In the genomic region with DNA sequence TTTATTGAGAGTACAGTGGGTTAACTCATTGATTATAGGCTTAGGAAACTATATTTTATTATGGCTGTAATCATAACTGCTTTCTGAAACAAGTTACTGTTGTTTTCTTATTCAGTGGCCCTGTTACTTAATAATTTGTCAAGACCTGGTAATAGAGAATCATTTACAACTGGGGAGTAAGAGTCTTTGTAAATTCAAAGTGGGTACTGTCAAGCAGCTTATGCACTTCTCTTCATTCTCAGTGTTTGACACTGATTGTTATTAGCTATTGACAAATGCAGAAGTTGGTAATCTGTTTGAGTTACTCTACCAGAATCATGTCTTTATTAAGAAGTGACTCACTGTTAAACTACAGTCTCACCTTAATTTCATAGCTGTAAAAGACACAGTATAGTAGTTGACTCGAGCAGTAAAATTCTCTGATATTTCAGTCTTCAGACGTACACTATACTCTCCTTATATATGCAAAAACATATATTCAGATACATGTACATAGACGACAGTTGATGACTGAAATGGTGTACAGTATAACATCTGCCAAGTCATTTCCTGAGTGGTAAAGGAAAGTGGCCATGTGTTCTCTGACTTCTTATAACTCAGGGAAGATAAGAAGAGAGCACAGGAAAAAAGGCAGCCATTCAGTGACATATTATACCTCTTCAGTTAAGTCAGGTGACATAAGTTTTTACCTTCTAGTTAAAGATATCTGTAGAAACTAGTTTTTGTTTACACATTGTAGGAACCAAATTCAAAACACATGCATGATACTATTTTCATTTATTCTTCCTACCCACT, we compare ENCODE assay signal across 2 cellular contexts.
TF ChIP-seq lines count a peak whose summit lies in the region.

No MANE protein-coding gene starts in this region.

TF ChIP-seq in IMR-90, 13 proteins besides CTCF, POLR2A, EP300 and RAD21:
- TF ChIP-seq RCOR1 (IDR thresholded peaks at IDR 0.05; ENCODE audit: insufficient replicate concordance, low read length) = no peak
- TF ChIP-seq, protein P1, sequence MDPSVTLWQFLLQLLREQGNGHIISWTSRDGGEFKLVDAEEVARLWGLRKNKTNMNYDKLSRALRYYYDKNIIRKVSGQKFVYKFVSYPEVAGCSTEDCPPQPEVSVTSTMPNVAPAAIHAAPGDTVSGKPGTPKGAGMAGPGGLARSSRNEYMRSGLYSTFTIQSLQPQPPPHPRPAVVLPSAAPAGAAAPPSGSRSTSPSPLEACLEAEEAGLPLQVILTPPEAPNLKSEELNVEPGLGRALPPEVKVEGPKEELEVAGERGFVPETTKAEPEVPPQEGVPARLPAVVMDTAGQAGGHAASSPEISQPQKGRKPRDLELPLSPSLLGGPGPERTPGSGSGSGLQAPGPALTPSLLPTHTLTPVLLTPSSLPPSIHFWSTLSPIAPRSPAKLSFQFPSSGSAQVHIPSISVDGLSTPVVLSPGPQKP (IDR thresholded peaks at IDR 0.05; ENCODE audit: borderline replicate concordance, low read depth, low read length) = no peak
- no peak for TF ChIP-seq MAZ (IDR thresholded peaks at IDR 0.05; ENCODE audit: borderline replicate concordance, low read depth, low read length)
- no peak for TF ChIP-seq BHLHE40 (IDR thresholded peaks at IDR 0.05; ENCODE audit: low read depth, low read length)
- no peak for TF ChIP-seq RFX5 (IDR thresholded peaks at IDR 0.05; ENCODE audit: low read depth, low read length)
- TF ChIP-seq, protein P2, sequence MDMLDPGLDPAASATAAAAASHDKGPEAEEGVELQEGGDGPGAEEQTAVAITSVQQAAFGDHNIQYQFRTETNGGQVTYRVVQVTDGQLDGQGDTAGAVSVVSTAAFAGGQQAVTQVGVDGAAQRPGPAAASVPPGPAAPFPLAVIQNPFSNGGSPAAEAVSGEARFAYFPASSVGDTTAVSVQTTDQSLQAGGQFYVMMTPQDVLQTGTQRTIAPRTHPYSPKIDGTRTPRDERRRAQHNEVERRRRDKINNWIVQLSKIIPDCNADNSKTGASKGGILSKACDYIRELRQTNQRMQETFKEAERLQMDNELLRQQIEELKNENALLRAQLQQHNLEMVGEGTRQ (IDR thresholded peaks at IDR 0.05; ENCODE audit: low read depth, low read length) = no peak
- TF ChIP-seq SMC3 (IDR thresholded peaks at IDR 0.05; ENCODE audit: low read depth, low read length) = no peak
- no peak for TF ChIP-seq CEBPB (IDR thresholded peaks at IDR 0.05; ENCODE audit: low read depth, low read length)
- no peak for TF ChIP-seq FOS (IDR thresholded peaks at IDR 0.05; ENCODE audit: low read depth, low read length)
- TF ChIP-seq MAFK (IDR thresholded peaks at IDR 0.05; ENCODE audit: low read depth, low read length) = no peak
- no peak for TF ChIP-seq NFE2L2 (IDR thresholded peaks at IDR 0.05; ENCODE audit: low read depth, low read length)
- TF ChIP-seq CHD1 (IDR thresholded peaks at IDR 0.05; ENCODE audit: low read depth, low read length) = no peak
- no peak for TF ChIP-seq MXI1 (IDR thresholded peaks at IDR 0.05; ENCODE audit: borderline replicate concordance, low read depth, low read length)

TF ChIP-seq in K562, 482 proteins besides CTCF, POLR2A, EP300 and RAD21 (continues in another document):
- TF ChIP-seq, protein P3, sequence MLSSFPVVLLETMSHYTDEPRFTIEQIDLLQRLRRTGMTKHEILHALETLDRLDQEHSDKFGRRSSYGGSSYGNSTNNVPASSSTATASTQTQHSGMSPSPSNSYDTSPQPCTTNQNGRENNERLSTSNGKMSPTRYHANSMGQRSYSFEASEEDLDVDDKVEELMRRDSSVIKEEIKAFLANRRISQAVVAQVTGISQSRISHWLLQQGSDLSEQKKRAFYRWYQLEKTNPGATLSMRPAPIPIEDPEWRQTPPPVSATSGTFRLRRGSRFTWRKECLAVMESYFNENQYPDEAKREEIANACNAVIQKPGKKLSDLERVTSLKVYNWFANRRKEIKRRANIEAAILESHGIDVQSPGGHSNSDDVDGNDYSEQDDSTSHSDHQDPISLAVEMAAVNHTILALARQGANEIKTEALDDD (IDR thresholded peaks at IDR 0.05) = peak; percentile 90
- TF ChIP-seq THRAP3 (IDR thresholded peaks at IDR 0.05; ENCODE audit: borderline replicate concordance) (no peak), SMARCA4 (IDR thresholded peaks at IDR 0.05) (peak; percentile 78), CEBPG (CRISPR knock-in tag; IDR thresholded peaks at IDR 0.05) (no peak), CEBPG (tag; conservative IDR thresholded peaks at IDR 0.05 in 1 of 2, IDR thresholded peaks at IDR 0.05 in 1 of 2) (no peak), ZNF445 (CRISPR knock-in tag; IDR thresholded peaks at IDR 0.05; ENCODE audit: low read depth) (no peak), ZC3H4 (CRISPR knock-in tag; IDR thresholded peaks at IDR 0.05; ENCODE audit: borderline replicate concordance) (no peak), FOXM1 (IDR thresholded peaks at IDR 0.05; ENCODE audit: low read depth) (peak; percentile 60), FOXM1 (CRISPR knock-in tag; IDR thresholded peaks at IDR 0.05; ENCODE audit: low read depth) (no peak), HDAC1 (IDR thresholded peaks at IDR 0.05) (0 out of 4 replicates have a peak, but pooled peaks of 1 of the 2 experiments have one; percentile 16), BHLHE40 (IDR thresholded peaks at IDR 0.05; ENCODE audit: low read length) (0 out of 2 replicates have a peak, but pooled peaks have one; percentile 29), HNRNPK (IDR thresholded peaks at IDR 0.05; ENCODE audit: low read depth, low read length, poor library complexity, severe bottlenecking) (no peak), WHSC1 (IDR thresholded peaks at IDR 0.05; ENCODE audit: low read length) (no peak), BCL6 (CRISPR knock-in tag; IDR thresholded peaks at IDR 0.05) (no peak), NONO (IDR thresholded peaks at IDR 0.05; ENCODE audit: low read depth in 2 of 2, low read length in 1 of 2) (0 out of 4 replicates have a peak, but pooled peaks of 1 of the 2 experiments have one; percentile 7), CCAR2 (IDR thresholded peaks at IDR 0.05; ENCODE audit: low read depth, low read length) (no peak), ZNF79 (CRISPR knock-in tag; IDR thresholded peaks at IDR 0.05; ENCODE audit: low read depth) (no peak), SMARCE1 (IDR thresholded peaks at IDR 0.05) (peak; percentile 54; the same call in 1 of the 2 replicates), NR1H2 (CRISPR knock-in tag; IDR thresholded peaks at IDR 0.05) (no peak), ZNF75A (CRISPR knock-in tag; IDR thresholded peaks at IDR 0.05) (no peak), ZNF133 (CRISPR knock-in tag; IDR thresholded peaks at IDR 0.05) (no peak), NFYB (IDR thresholded peaks at IDR 0.05; ENCODE audit: extremely low read depth, insufficient read length) (no peak), ZNF436 (CRISPR knock-in tag; IDR thresholded peaks at IDR 0.05) (no peak), GATAD2B (IDR thresholded peaks at IDR 0.05; ENCODE audit: borderline replicate concordance) (no peak)
- TF ChIP-seq, protein P4, sequence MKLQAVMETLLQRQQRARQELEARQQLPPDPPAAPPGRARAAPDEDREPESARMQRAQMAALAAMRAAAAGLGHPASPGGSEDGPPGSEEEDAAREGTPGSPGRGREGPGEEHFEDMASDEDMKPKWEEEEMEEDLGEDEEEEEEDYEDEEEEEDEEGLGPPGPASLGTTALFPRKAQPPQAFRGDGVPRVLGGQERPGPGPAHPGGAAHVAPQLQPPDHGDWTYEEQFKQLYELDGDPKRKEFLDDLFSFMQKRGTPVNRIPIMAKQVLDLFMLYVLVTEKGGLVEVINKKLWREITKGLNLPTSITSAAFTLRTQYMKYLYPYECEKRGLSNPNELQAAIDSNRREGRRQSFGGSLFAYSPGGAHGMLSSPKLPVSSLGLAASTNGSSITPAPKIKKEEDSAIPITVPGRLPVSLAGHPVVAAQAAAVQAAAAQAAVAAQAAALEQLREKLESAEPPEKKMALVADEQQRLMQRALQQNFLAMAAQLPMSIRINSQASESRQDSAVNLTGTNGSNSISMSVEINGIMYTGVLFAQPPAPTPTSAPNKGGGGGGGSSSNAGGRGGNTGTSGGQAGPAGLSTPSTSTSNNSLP (IDR thresholded peaks at IDR 0.05; ENCODE audit: borderline replicate concordance, low read depth, low read length) = 0 out of 2 replicates have a peak, but pooled peaks have one; percentile 11
- TF ChIP-seq, protein P5, sequence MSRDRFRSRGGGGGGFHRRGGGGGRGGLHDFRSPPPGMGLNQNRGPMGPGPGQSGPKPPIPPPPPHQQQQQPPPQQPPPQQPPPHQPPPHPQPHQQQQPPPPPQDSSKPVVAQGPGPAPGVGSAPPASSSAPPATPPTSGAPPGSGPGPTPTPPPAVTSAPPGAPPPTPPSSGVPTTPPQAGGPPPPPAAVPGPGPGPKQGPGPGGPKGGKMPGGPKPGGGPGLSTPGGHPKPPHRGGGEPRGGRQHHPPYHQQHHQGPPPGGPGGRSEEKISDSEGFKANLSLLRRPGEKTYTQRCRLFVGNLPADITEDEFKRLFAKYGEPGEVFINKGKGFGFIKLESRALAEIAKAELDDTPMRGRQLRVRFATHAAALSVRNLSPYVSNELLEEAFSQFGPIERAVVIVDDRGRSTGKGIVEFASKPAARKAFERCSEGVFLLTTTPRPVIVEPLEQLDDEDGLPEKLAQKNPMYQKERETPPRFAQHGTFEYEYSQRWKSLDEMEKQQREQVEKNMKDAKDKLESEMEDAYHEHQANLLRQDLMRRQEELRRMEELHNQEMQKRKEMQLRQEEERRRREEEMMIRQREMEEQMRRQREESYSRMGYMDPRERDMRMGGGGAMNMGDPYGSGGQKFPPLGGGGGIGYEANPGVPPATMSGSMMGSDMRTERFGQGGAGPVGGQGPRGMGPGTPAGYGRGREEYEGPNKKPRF (IDR thresholded peaks at IDR 0.05; ENCODE audit: low read depth, low read length) = no peak
- TF ChIP-seq, protein P6, sequence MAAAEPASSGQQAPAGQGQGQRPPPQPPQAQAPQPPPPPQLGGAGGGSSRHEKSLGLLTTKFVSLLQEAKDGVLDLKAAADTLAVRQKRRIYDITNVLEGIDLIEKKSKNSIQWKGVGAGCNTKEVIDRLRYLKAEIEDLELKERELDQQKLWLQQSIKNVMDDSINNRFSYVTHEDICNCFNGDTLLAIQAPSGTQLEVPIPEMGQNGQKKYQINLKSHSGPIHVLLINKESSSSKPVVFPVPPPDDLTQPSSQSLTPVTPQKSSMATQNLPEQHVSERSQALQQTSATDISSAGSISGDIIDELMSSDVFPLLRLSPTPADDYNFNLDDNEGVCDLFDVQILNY (CRISPR knock-in tag; IDR thresholded peaks at IDR 0.05) = no peak
- TF ChIP-seq, protein P7, sequence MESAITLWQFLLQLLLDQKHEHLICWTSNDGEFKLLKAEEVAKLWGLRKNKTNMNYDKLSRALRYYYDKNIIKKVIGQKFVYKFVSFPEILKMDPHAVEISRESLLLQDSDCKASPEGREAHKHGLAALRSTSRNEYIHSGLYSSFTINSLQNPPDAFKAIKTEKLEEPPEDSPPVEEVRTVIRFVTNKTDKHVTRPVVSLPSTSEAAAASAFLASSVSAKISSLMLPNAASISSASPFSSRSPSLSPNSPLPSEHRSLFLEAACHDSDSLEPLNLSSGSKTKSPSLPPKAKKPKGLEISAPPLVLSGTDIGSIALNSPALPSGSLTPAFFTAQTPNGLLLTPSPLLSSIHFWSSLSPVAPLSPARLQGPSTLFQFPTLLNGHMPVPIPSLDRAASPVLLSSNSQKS (CRISPR knock-in tag; IDR thresholded peaks at IDR 0.05) = no peak
- TF ChIP-seq, protein P8, sequence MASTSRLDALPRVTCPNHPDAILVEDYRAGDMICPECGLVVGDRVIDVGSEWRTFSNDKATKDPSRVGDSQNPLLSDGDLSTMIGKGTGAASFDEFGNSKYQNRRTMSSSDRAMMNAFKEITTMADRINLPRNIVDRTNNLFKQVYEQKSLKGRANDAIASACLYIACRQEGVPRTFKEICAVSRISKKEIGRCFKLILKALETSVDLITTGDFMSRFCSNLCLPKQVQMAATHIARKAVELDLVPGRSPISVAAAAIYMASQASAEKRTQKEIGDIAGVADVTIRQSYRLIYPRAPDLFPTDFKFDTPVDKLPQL (IDR thresholded peaks at IDR 0.05; ENCODE audit: extremely low read depth, insufficient read length) = no peak
- TF ChIP-seq, protein P9, sequence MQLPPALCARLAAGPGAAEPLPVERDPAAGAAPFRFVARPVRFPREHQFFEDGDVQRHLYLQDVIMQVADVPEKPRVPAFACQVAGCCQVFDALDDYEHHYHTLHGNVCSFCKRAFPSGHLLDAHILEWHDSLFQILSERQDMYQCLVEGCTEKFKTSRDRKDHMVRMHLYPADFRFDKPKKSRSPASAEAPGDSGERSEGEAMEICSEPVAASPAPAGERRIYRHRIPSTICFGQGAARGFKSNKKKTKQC (CRISPR knock-in tag; IDR thresholded peaks at IDR 0.05) = no peak
- TF ChIP-seq, protein P10, sequence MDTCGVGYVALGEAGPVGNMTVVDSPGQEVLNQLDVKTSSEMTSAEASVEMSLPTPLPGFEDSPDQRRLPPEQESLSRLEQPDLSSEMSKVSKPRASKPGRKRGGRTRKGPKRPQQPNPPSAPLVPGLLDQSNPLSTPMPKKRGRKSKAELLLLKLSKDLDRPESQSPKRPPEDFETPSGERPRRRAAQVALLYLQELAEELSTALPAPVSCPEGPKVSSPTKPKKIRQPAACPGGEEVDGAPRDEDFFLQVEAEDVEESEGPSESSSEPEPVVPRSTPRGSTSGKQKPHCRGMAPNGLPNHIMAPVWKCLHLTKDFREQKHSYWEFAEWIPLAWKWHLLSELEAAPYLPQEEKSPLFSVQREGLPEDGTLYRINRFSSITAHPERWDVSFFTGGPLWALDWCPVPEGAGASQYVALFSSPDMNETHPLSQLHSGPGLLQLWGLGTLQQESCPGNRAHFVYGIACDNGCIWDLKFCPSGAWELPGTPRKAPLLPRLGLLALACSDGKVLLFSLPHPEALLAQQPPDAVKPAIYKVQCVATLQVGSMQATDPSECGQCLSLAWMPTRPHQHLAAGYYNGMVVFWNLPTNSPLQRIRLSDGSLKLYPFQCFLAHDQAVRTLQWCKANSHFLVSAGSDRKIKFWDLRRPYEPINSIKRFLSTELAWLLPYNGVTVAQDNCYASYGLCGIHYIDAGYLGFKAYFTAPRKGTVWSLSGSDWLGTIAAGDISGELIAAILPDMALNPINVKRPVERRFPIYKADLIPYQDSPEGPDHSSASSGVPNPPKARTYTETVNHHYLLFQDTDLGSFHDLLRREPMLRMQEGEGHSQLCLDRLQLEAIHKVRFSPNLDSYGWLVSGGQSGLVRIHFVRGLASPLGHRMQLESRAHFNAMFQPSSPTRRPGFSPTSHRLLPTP (IDR thresholded peaks at IDR 0.05; ENCODE audit: borderline replicate concordance, extremely low read depth, insufficient read length) = no peak
- TF ChIP-seq, protein P11, sequence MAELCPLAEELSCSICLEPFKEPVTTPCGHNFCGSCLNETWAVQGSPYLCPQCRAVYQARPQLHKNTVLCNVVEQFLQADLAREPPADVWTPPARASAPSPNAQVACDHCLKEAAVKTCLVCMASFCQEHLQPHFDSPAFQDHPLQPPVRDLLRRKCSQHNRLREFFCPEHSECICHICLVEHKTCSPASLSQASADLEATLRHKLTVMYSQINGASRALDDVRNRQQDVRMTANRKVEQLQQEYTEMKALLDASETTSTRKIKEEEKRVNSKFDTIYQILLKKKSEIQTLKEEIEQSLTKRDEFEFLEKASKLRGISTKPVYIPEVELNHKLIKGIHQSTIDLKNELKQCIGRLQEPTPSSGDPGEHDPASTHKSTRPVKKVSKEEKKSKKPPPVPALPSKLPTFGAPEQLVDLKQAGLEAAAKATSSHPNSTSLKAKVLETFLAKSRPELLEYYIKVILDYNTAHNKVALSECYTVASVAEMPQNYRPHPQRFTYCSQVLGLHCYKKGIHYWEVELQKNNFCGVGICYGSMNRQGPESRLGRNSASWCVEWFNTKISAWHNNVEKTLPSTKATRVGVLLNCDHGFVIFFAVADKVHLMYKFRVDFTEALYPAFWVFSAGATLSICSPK (IDR thresholded peaks at IDR 0.05; ENCODE audit: borderline replicate concordance) = no peak
- TF ChIP-seq, protein P1 (CRISPR knock-in tag; IDR thresholded peaks at IDR 0.05) = no peak
